ENCODE assay signal across 31 cellular contexts in the genomic region with DNA sequence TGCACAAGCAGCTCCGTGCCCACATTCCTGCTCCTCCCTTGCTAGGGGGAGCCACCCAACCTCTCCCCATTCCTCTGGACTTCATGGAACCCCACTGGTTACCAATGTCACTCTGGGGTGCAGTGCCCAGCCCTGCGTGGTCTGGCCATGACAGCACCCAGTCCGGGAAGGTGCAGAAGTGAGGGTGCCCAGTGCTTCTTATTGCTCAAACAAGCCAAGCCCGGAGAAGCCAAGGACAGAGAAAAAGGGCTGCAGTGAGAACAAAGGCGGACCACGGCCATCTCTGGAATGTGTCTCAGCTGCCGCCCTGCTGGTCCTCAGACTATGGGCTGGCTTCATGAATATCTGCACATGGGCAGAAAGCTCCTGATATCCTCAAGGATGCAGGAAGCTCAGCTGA. TPM values are rescaled to one million over a fixed set of nuclear protein-coding genes. Genes with fewer than 3 reads are reported as not detected.
"Had no signal": no experiment of that assay in that cellular context is flagged by ENCODE, and none has a peak within 500 bp of the region (broad histone marks: within the 10 kb centered on the region; RNA-seq: fewer than 3 reads in every experiment).

No MANE protein-coding gene starts in this region.

- H3K4me1 ChIP-seq: breast epithelium, SJCRH30 had no signal

- H3K36me3 ChIP-seq: breast epithelium, SJCRH30 had no signal

- H3K4me2 ChIP-seq: KMS-11, SK-N-SH had no signal

- H3K9me3 ChIP-seq: breast epithelium, SJCRH30, SK-N-SH had no signal

- DNase-seq: activated CD4-positive, alpha-beta T cell treated with anti-CD3 and anti-CD28 coated beads for 36 hours; activated CD4-positive, alpha-beta T cell treated with anti-CD3 and anti-CD28 coated beads, Interleukin-2, amount 50 U/mL, for 1 hour; activated CD4-positive, CD25-positive, alpha-beta regulatory T cell; activated CD8-positive, alpha-beta memory T cell treated with anti-CD3 and anti-CD28 coated beads, Interleukin-2, amount 50 U/mL, for 48 hours; activated CD8-positive, alpha-beta T cell treated with anti-CD3 and anti-CD28 coated beads, Interleukin-2, amount 10 ng/mL, durations not matched to agents 7 days and 5 days; activated T-cell treated with anti-CD3 and anti-CD28 coated beads, Interleukin-2, amount 50 U/mL, for 1 hour; aorta; caudate nucleus; MV-4-11; NCI-H1092 treated with DMSO at 0.1 percent for 48 hours; NCI-H1417 treated with DMSO at 0.1 percent for 48 hours; NCI-H1694; NCI-H2029; NCI-H2107; NCI-H2171 treated with DMSO at 0.1 percent for 48 hours; NCI-H226; NCI-H69; NK-92 treated with Interleukin-12 subunit alpha and Interleukin-12 subunit beta, amount 100 ng/mL, for 24 hours; OCI-M1; RPMI8226; SJCRH30; T-helper 1 cell had no signal

- H3K27ac ChIP-seq: breast epithelium, KMS-11, SJCRH30, VCaP had no signal

- H3K4me3 ChIP-seq: breast epithelium, SJCRH30 had no signal

- H3K9ac ChIP-seq: KMS-11, SK-N-SH had no signal

- ATAC-seq: activated CD4-positive, alpha-beta T cell treated with anti-CD3 and anti-CD28 coated beads for 36 hours; activated CD8-positive, alpha-beta T cell treated with anti-CD3 and anti-CD28 coated beads, Interleukin-2, amount 10 ng/mL, durations not matched to agents 7 days and 5 days; Panc1; Right ventricle myocardium inferior had no signal

RNA-seq across cellular contexts. Expression of gene OTOS, which starts 33.1 kb away (rescaled TPM):
- total RNA-seq: activated CD4-positive, alpha-beta T cell treated with anti-CD3 and anti-CD28 coated beads for 36 hours; activated CD8-positive, alpha-beta T cell treated with anti-CD3 and anti-CD28 coated beads, Interleukin-2, amount 10 ng/mL, durations not matched to agents 7 days and 5 days; aorta; breast epithelium; MCF 10A; NCI-H460; Right ventricle myocardium inferior; SJCRH30; T-helper 2 cell treated with Interferon-gamma antibody and Interleukin-4, amounts not matched to agents 100 ng/mL and 5 ng/mL, for 36 hours had no signal
- polyA plus RNA-seq: aorta, SK-N-SH had no signal

RNA-seq across cellular contexts. Expression of gene OR6B3, which starts 54.1 kb away (rescaled TPM):
- total RNA-seq: activated CD4-positive, alpha-beta T cell treated with anti-CD3 and anti-CD28 coated beads for 36 hours; activated CD8-positive, alpha-beta T cell treated with anti-CD3 and anti-CD28 coated beads, Interleukin-2, amount 10 ng/mL, durations not matched to agents 7 days and 5 days; aorta; MCF 10A; NCI-H460; Right ventricle myocardium inferior; SJCRH30; T-helper 2 cell treated with Interferon-gamma antibody and Interleukin-4, amounts not matched to agents 100 ng/mL and 5 ng/mL, for 36 hours had no signal
- polyA plus RNA-seq: aorta, SK-N-SH had no signal
